Comparison of ENCODE assay signal across 9 cellular contexts in the genomic region with DNA sequence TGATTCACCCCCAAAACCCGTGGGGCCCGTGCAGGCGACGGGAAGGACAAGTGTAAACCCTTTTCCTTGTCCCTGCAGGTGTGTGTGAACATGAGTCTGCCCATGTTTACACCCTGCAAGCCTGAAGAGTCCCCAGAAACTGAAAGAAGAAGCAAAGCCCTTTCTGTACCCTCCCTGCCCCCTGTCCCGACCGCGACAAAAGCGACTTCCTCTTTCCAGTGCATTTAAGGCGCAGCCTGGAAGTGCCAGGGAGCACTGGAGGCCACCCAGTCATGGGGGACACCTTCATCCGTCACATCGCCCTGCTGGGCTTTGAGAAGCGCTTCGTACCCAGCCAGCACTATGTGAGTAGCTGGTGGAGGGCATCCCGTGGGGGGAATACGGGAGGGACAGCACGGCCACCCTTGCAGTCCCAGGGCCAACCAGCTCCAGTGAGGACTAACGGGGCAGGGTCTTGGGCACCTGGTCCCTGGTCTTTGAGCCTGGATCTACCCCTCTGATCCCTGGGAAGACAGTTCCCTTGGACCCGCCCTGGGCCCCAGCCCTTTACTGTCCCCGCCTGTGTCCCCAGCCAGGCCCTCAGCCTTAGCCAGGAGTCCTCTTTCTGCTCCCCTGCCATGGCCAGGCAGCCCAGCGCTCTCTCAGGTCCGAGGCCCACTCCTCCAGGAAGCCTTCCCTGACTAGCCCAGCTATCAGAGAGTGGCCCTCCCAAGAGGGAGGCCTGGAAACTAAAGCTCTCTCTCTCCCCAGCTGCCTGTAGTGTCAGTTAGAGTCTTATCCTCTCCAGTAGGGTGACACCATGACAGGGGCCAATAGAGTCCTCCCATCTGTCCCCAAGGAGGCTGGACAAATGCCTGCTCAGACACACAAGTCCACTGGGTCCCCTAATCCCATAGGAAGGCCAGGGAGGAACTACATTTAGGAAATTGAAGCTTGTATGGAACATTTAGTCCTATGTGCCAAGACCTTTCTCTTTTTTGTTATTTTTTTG. TPM values are rescaled to one million over a fixed set of nuclear protein-coding genes. Genes with fewer than 3 reads are reported as not detected.
DNase-seq lines count a peak whose midpoint lies in the region; ATAC-seq and TF ChIP-seq lines count a peak whose summit lies in the region.
"Not testable (repeated sequence)": the region's sequence is repeated elsewhere in the genome, so short reads cannot be mapped to it uniquely, and the experiment has no call there.
"Had no signal": no experiment of that assay in that cellular context is flagged by ENCODE, and none has a peak within 500 bp of the region (broad histone marks: within the 10 kb centered on the region; RNA-seq: fewer than 3 reads in every experiment).

A gene (plus strand): TSS at position 252 of the 991 bp plus-strand sequence. CDS start 21 bp downstream, at position 273.

- not testable (repeated sequence) for H3K27me3 Mint-ChIP-seq in CD4-positive, CD25-positive, alpha-beta regulatory T cell; natural killer cell treated with Interleukin-12 subunit alpha and Interleukin-12 subunit beta and Interleukin-15 and Interleukin-18, amount 100 ng/mL, for 72 hours

- WGBS in heart left ventricle, 4 donors: no CpG with 5 or more reads among the region's 21 CpGs

- H3K4me1 ChIP-seq in CD4-positive, CD25-positive, alpha-beta regulatory T cell (ENCODE audit: control insufficient read depth, insufficient read depth, low read length, poor library complexity, severe bottlenecking); heart left ventricle: not testable (repeated sequence)

- not testable (repeated sequence) for TF ChIP-seq CTCF in heart left ventricle (IDR thresholded peaks at IDR 0.05)

- H3K4me1 Mint-ChIP-seq in CD4-positive, CD25-positive, alpha-beta regulatory T cell; natural killer cell treated with Interleukin-12 subunit alpha and Interleukin-12 subunit beta and Interleukin-15 and Interleukin-18, amount 100 ng/mL, for 72 hours (ENCODE audit: low read depth in 2 of 2): not testable (repeated sequence)

- H3K4me3 Mint-ChIP-seq in CD4-positive, CD25-positive, alpha-beta regulatory T cell; natural killer cell treated with Interleukin-12 subunit alpha and Interleukin-12 subunit beta and Interleukin-15 and Interleukin-18, amount 100 ng/mL, for 72 hours: not testable (repeated sequence)

- peak; percentile 47 to 48 for ATAC-seq in CD4-positive, CD25-positive, alpha-beta regulatory T cell (ENCODE audit: low read depth in 2 of 2)
- ATAC-seq in GM19023 (IDR thresholded peaks at IDR 0.05; ENCODE audit: unreplicated experiment): peak; percentile 82
- ATAC-seq in GM21423 (IDR thresholded peaks at IDR 0.05; ENCODE audit: unreplicated experiment): peak; percentile 82
- ATAC-seq in HG02763 (IDR thresholded peaks at IDR 0.05; ENCODE audit: unreplicated experiment): peak; percentile 83
- peak; percentile 85 for ATAC-seq in HG03108 (IDR thresholded peaks at IDR 0.05; ENCODE audit: unreplicated experiment)
- ATAC-seq in HG03571 (IDR thresholded peaks at IDR 0.05; ENCODE audit: unreplicated experiment): peak; percentile 78
- ATAC-seq in heart left ventricle: peak; percentile 41 to 84 (median 72)
- peak; percentile 55 to 60 for ATAC-seq in natural killer cell treated with Interleukin-12 subunit alpha and Interleukin-12 subunit beta and Interleukin-15 and Interleukin-18, amount 100 ng/mL, for 72 hours

- not testable (repeated sequence) for H3K9me3 ChIP-seq in CD4-positive, CD25-positive, alpha-beta regulatory T cell (ENCODE audit: control insufficient read depth in 2 of 2, low read length in 2 of 2); heart left ventricle

- H3K27ac ChIP-seq in CD4-positive, CD25-positive, alpha-beta regulatory T cell (ENCODE audit: insufficient read depth, low read length, poor library complexity, severe bottlenecking); heart left ventricle: not testable (repeated sequence)

- H3K4me3 ChIP-seq in CD4-positive, CD25-positive, alpha-beta regulatory T cell (ENCODE audit: low read depth, low read length); heart left ventricle: not testable (repeated sequence)

- H3K27ac Mint-ChIP-seq in CD4-positive, CD25-positive, alpha-beta regulatory T cell; natural killer cell treated with Interleukin-12 subunit alpha and Interleukin-12 subunit beta and Interleukin-15 and Interleukin-18, amount 100 ng/mL, for 72 hours: not testable (repeated sequence)

- H3K27me3 ChIP-seq in CD4-positive, CD25-positive, alpha-beta regulatory T cell (ENCODE audit: control insufficient read depth, insufficient read depth, low read length); heart left ventricle: not testable (repeated sequence)

- not testable (repeated sequence) for H3K36me3 ChIP-seq in CD4-positive, CD25-positive, alpha-beta regulatory T cell (ENCODE audit: control insufficient read depth, insufficient read depth, low read length); heart left ventricle

- intact Hi-C loops in heart left ventricle (cut with DNase I): not testable (repeated sequence)

- not testable (repeated sequence) for DNase-seq in CD4-positive, CD25-positive, alpha-beta regulatory T cell; heart left ventricle; natural killer cell treated with Interleukin-12 subunit alpha and Interleukin-12 subunit beta and Interleukin-15 and Interleukin-18, amount 100 ng/mL, for 72 hours (ENCODE audit: low spot score)

- TF ChIP-seq POLR2A in heart left ventricle (IDR thresholded peaks at IDR 0.05): not testable (repeated sequence)

- H3K9me3 Mint-ChIP-seq in CD4-positive, CD25-positive, alpha-beta regulatory T cell; natural killer cell treated with Interleukin-12 subunit alpha and Interleukin-12 subunit beta and Interleukin-15 and Interleukin-18, amount 100 ng/mL, for 72 hours: not testable (repeated sequence)

- H3K36me3 Mint-ChIP-seq in CD4-positive, CD25-positive, alpha-beta regulatory T cell; natural killer cell treated with Interleukin-12 subunit alpha and Interleukin-12 subunit beta and Interleukin-15 and Interleukin-18, amount 100 ng/mL, for 72 hours: not testable (repeated sequence)

RNA-seq across cellular contexts. Expression of the gene that starts here (rescaled TPM):
- 3.1 TPM for total RNA-seq in CD4-positive, CD25-positive, alpha-beta regulatory T cell
- polyA plus RNA-seq in CD4-positive, CD25-positive, alpha-beta regulatory T cell: 1 to 10 TPM; 3.5 to 7.2 (median 4.5) TPM
- 10 to 100 TPM in 2 of 9 donors, 1 to 10 TPM in 6, under 1 TPM in 1; 0.76 to 23.5 (median 2.1) TPM for total RNA-seq in heart left ventricle
- polyA plus RNA-seq in heart left ventricle: 1 to 10 TPM in 1 of 2 donors, under 1 TPM in 1; 0.99 to 1.0 TPM
- total RNA-seq in natural killer cell treated with Interleukin-12 subunit alpha and Interleukin-12 subunit beta and Interleukin-15 and Interleukin-18, amount 100 ng/mL, for 72 hours: 10 to 100 TPM; 23.8 to 48.8 TPM
- total RNA-seq: hepatocyte had no signal
